ENCODE assay signal across 1 cellular context in genomic region chr17:82317394-82318168, GRCh38.
TF ChIP-seq lines count a peak whose summit lies in the region.

TSS of gene CD7 (minus strand) at chr17:82317608. CDS start at chr17:82317495, 113 bp downstream.

TF ChIP-seq in HepG2, 621 proteins besides CTCF, POLR2A, EP300 and RAD21 (continued from another document and continues in another):
- TF ChIP-seq ZNF18 (CRISPR knock-in tag; IDR thresholded peaks at IDR 0.05; ENCODE audit: insufficient replicate concordance): no peak
- 0 out of 2 replicates have a peak, but pooled peaks have one; percentile 33 for TF ChIP-seq ARNT2 (CRISPR knock-in tag; IDR thresholded peaks at IDR 0.05; ENCODE audit: low read depth)
- no peak for TF ChIP-seq ELK4 (CRISPR knock-in tag; IDR thresholded peaks at IDR 0.05; ENCODE audit: borderline replicate concordance)
- peak; percentile 43; the same call in 1 of the 2 replicates for TF ChIP-seq MED13 (CRISPR knock-in tag; IDR thresholded peaks at IDR 0.05)
- TF ChIP-seq, protein P1, sequence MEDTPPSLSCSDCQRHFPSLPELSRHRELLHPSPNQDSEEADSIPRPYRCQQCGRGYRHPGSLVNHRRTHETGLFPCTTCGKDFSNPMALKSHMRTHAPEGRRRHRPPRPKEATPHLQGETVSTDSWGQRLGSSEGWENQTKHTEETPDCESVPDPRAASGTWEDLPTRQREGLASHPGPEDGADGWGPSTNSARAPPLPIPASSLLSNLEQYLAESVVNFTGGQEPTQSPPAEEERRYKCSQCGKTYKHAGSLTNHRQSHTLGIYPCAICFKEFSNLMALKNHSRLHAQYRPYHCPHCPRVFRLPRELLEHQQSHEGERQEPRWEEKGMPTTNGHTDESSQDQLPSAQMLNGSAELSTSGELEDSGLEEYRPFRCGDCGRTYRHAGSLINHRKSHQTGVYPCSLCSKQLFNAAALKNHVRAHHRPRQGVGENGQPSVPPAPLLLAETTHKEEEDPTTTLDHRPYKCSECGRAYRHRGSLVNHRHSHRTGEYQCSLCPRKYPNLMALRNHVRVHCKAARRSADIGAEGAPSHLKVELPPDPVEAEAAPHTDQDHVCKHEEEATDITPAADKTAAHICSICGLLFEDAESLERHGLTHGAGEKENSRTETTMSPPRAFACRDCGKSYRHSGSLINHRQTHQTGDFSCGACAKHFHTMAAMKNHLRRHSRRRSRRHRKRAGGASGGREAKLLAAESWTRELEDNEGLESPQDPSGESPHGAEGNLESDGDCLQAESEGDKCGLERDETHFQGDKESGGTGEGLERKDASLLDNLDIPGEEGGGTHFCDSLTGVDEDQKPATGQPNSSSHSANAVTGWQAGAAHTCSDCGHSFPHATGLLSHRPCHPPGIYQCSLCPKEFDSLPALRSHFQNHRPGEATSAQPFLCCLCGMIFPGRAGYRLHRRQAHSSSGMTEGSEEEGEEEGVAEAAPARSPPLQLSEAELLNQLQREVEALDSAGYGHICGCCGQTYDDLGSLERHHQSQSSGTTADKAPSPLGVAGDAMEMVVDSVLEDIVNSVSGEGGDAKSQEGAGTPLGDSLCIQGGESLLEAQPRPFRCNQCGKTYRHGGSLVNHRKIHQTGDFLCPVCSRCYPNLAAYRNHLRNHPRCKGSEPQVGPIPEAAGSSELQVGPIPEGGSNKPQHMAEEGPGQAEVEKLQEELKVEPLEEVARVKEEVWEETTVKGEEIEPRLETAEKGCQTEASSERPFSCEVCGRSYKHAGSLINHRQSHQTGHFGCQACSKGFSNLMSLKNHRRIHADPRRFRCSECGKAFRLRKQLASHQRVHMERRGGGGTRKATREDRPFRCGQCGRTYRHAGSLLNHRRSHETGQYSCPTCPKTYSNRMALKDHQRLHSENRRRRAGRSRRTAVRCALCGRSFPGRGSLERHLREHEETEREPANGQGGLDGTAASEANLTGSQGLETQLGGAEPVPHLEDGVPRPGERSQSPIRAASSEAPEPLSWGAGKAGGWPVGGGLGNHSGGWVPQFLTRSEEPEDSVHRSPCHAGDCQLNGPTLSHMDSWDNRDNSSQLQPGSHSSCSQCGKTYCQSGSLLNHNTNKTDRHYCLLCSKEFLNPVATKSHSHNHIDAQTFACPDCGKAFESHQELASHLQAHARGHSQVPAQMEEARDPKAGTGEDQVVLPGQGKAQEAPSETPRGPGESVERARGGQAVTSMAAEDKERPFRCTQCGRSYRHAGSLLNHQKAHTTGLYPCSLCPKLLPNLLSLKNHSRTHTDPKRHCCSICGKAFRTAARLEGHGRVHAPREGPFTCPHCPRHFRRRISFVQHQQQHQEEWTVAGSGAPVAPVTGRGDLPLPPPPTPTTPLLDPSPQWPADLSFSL (CRISPR knock-in tag; IDR thresholded peaks at IDR 0.05): no peak
- peak; percentile 69 for TF ChIP-seq POLR2AphosphoS5 (IDR thresholded peaks at IDR 0.05; ENCODE audit: low read depth, low read length)
- no peak for TF ChIP-seq ZNF569 (CRISPR knock-in tag; IDR thresholded peaks at IDR 0.05; ENCODE audit: borderline replicate concordance)
- peak; percentile 37; the same call in 1 of the 2 replicates for TF ChIP-seq MAX (IDR thresholded peaks at IDR 0.05)
- TF ChIP-seq ZBED4 (CRISPR knock-in tag; IDR thresholded peaks at IDR 0.05; ENCODE audit: borderline replicate concordance): peak; percentile 34; the same call in 1 of the 2 replicates
- TF ChIP-seq FIP1L1 (IDR thresholded peaks at IDR 0.05; ENCODE audit: borderline replicate concordance, insufficient read depth, low read depth, low read length): no peak
- no peak for TF ChIP-seq IKZF4 (CRISPR knock-in tag; IDR thresholded peaks at IDR 0.05; ENCODE audit: borderline replicate concordance, low read depth, not compliant biosample characterization)
- no peak for TF ChIP-seq LBX2 (CRISPR knock-in tag; IDR thresholded peaks at IDR 0.05; ENCODE audit: borderline replicate concordance)
- TF ChIP-seq SMARCC2 (IDR thresholded peaks at IDR 0.05): no peak
- TF ChIP-seq, protein P2, sequence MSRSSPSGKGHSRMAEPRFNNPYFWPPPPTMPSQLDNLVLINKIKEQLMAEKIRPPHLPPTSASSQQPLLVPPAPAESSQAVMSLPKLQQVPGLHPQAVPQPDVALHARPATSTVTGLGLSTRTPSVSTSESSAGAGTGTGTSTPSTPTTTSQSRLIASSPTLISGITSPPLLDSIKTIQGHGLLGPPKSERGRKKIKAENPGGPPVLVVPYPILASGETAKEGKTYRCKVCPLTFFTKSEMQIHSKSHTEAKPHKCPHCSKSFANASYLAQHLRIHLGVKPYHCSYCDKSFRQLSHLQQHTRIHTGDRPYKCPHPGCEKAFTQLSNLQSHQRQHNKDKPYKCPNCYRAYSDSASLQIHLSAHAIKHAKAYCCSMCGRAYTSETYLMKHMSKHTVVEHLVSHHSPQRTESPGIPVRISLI (CRISPR knock-in tag; IDR thresholded peaks at IDR 0.05; ENCODE audit: borderline replicate concordance): peak; percentile 10
- TF ChIP-seq ZNF367 (CRISPR knock-in tag; IDR thresholded peaks at IDR 0.05; ENCODE audit: borderline replicate concordance): no peak
- TF ChIP-seq SKI (IDR thresholded peaks at IDR 0.05; ENCODE audit: partially characterized antibody): no peak
- peak; percentile 22; the same call in 1 of the 2 replicates for TF ChIP-seq SPEN (CRISPR knock-in tag; IDR thresholded peaks at IDR 0.05; ENCODE audit: low read depth)
- TF ChIP-seq, protein P3, sequence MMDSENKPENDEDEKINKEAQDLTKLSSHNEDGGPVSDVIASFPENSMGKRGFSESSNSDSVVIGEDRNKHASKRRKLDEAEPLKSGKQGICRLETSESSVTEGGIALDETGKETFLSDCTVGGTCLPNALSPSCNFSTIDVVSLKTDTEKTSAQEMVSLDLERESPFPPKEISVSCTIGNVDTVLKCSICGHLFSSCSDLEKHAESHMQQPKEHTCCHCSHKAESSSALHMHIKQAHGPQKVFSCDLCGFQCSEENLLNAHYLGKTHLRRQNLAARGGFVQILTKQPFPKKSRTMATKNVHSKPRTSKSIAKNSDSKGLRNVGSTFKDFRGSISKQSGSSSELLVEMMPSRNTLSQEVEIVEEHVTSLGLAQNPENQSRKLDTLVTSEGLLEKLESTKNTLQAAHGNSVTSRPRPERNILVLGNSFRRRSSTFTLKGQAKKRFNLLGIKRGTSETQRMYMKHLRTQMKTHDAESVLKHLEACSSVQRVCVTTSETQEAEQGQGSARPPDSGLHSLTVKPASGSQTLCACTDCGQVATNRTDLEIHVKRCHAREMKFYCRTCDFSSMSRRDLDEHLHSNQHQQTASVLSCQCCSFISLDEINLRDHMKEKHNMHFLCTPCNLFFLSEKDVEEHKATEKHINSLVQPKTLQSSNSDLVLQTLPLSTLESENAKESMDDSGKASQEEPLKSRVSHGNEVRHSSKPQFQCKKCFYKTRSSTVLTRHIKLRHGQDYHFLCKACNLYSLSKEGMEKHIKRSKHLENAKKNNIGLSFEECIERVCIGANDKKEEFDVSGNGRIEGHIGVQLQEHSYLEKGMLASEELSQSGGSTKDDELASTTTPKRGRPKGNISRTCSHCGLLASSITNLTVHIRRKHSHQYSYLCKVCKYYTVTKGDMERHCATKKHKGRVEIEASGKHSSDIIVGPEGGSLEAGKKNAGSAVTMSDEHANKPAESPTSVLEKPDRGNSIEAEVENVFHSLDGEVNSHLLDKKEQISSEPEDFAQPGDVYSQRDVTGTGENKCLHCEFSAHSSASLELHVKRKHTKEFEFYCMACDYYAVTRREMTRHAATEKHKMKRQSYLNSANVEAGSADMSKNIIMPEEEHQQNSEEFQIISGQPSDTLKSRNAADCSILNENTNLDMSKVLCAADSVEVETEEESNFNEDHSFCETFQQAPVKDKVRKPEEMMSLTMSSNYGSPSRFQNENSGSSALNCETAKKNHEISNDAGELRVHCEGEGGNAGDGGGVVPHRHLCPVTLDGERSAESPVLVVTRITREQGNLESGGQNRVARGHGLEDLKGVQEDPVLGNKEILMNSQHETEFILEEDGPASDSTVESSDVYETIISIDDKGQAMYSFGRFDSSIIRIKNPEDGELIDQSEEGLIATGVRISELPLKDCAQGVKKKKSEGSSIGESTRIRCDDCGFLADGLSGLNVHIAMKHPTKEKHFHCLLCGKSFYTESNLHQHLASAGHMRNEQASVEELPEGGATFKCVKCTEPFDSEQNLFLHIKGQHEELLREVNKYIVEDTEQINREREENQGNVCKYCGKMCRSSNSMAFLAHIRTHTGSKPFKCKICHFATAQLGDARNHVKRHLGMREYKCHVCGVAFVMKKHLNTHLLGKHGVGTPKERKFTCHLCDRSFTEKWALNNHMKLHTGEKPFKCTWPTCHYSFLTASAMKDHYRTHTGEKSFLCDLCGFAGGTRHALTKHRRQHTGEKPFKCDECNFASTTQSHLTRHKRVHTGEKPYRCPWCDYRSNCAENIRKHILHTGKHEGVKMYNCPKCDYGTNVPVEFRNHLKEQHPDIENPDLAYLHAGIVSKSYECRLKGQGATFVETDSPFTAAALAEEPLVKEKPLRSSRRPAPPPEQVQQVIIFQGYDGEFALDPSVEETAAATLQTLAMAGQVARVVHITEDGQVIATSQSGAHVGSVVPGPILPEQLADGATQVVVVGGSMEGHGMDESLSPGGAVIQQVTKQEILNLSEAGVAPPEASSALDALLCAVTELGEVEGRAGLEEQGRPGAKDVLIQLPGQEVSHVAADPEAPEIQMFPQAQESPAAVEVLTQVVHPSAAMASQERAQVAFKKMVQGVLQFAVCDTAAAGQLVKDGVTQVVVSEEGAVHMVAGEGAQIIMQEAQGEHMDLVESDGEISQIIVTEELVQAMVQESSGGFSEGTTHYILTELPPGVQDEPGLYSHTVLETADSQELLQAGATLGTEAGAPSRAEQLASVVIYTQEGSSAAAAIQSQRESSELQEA (CRISPR knock-in tag; IDR thresholded peaks at IDR 0.05; ENCODE audit: not compliant biosample characterization): peak; percentile 85
- TF ChIP-seq USF2 (IDR thresholded peaks at IDR 0.05; ENCODE audit: low read depth, low read length): no peak
- TF ChIP-seq USF2 (CRISPR knock-in tag; IDR thresholded peaks at IDR 0.05; ENCODE audit: borderline replicate concordance): no peak
- peak; percentile 70 for TF ChIP-seq MED8 (CRISPR knock-in tag; IDR thresholded peaks at IDR 0.05; ENCODE audit: insufficient replicate concordance)
- no peak for TF ChIP-seq FOXM1 (CRISPR knock-in tag; IDR thresholded peaks at IDR 0.05)
- TF ChIP-seq PLRG1 (conservative IDR thresholded peaks at IDR 0.05): no peak
- no peak for TF ChIP-seq RBM22 (optimal IDR thresholded peaks at IDR 0.05; ENCODE audit: low read length)
- TF ChIP-seq PHF20 (CRISPR knock-in tag; IDR thresholded peaks at IDR 0.05): no peak
- TF ChIP-seq KMT2A (CRISPR knock-in tag; IDR thresholded peaks at IDR 0.05): peak; percentile 36; the same call in 1 of the 2 replicates
